ENCODE assay signal across 15 cellular contexts in genomic region chr5:124670672-124671592, GRCh38.
DNase-seq lines count a peak whose midpoint lies in the region; TF ChIP-seq lines count a peak whose summit lies in the region.
"Had no signal": no experiment of that assay in that cellular context is flagged by ENCODE, and none has a peak within 500 bp of the region (broad histone marks: within the 10 kb centered on the region; RNA-seq: fewer than 3 reads in every experiment).

No MANE protein-coding gene starts in this region.

- TF ChIP-seq CTCF in neural crest cell (conservative IDR thresholded peaks at IDR 0.05): no peak

- no peaks in the 10 kb centered on the region for H3K9me3 ChIP-seq in HUES48 (ENCODE audit: control insufficient read depth, insufficient read depth, low read length)
- H3K9me3 ChIP-seq: ovary, spleen had no signal

- H3K27ac ChIP-seq in HUES48 (ENCODE audit: low read depth, low read length) (peak overlapping the region; percentile 29), cingulate gyrus (ENCODE audit: low read depth, low read length) (peak overlapping the region; percentile 23)
- H3K27ac ChIP-seq: spleen had no signal

- peaks cover 4% of the 10 kb centered on the region for H3K36me3 Mint-ChIP-seq in neural crest cell (ENCODE audit: low read depth)
- H3K36me3 Mint-ChIP-seq: activated naive CD4-positive, alpha-beta T cell treated with anti-CD3 and anti-CD28 coated beads, Interleukin-2, amount 50 U/mL, for 24 hours; CD4-positive, CD25-positive, alpha-beta regulatory T cell had no signal

- H3K4me1 ChIP-seq in HUES48 (ENCODE audit: control insufficient read depth, insufficient read depth, low read length): peaks cover 70% of the 10 kb centered on the region

- H3K4me1 Mint-ChIP-seq in neural crest cell: peaks cover 78% of the 10 kb centered on the region
- H3K4me1 Mint-ChIP-seq: activated naive CD4-positive, alpha-beta T cell treated with anti-CD3 and anti-CD28 coated beads, Interleukin-2, amount 50 U/mL, for 24 hours; CD4-positive, CD25-positive, alpha-beta regulatory T cell had no signal

- H3K9ac ChIP-seq in HUES48 (ENCODE audit: low read depth, low read length): no peak overlapping the region

- no peak overlapping the region for H3K4me3 ChIP-seq in HUES48 (ENCODE audit: low read depth, low read length)
- H3K4me3 ChIP-seq: ovary, spleen had no signal

- no peaks in the 10 kb centered on the region for H3K27me3 ChIP-seq in HUES48 (ENCODE audit: control insufficient read depth, insufficient read depth, low read length)
- H3K27me3 ChIP-seq: ovary, spleen had no signal

- H3K27ac Mint-ChIP-seq in neural crest cell (ENCODE audit: unreplicated experiment): peak overlapping the region; percentile 12
- H3K27ac Mint-ChIP-seq: activated naive CD4-positive, alpha-beta T cell treated with anti-CD3 and anti-CD28 coated beads, Interleukin-2, amount 50 U/mL, for 24 hours; CD4-positive, CD25-positive, alpha-beta regulatory T cell had no signal

- no peaks in the 10 kb centered on the region for H3K36me3 ChIP-seq in HUES48 (ENCODE audit: control insufficient read depth, insufficient read depth, low read length)
- H3K36me3 ChIP-seq: ovary, spleen had no signal

- peak overlapping the region; percentile 56 for H3K4me3 Mint-ChIP-seq in neural crest cell
- H3K4me3 Mint-ChIP-seq: activated naive CD4-positive, alpha-beta T cell treated with anti-CD3 and anti-CD28 coated beads, Interleukin-2, amount 50 U/mL, for 24 hours; CD4-positive, CD25-positive, alpha-beta regulatory T cell had no signal

- H3K9me3 Mint-ChIP-seq in neural crest cell: no peaks in the 10 kb centered on the region
- H3K9me3 Mint-ChIP-seq: activated naive CD4-positive, alpha-beta T cell treated with anti-CD3 and anti-CD28 coated beads, Interleukin-2, amount 50 U/mL, for 24 hours had no signal

- H3K27me3 Mint-ChIP-seq in neural crest cell (ENCODE audit: low read depth): no peaks in the 10 kb centered on the region

- peak; percentile 81 for DNase-seq in NCI-H2227 (lab: John Stamatoyannopoulos, UW; ENCODE audit: unreplicated experiment)
- no peak for DNase-seq in neural crest cell (ENCODE audit: low read depth, low spot score)
- DNase-seq in activated CD4-positive, alpha-beta T cell treated with anti-CD3 and anti-CD28 coated beads for 48 hours: no peak
- DNase-seq in activated gamma-delta T cell treated with Interleukin-2 at 50 U/mL for 16 hours: no peak
- DNase-seq in hepatic stellate cell (ENCODE audit: low spot score): no peak
- no peak for DNase-seq in stimulated activated CD4-positive, alpha-beta T cell treated with anti-CD3 and anti-CD28 coated beads, Interleukin-4, amount 100 ng/mL, for 1 hour
- DNase-seq: activated CD4-positive, CD25-positive, alpha-beta regulatory T cell treated with anti-CD3 and anti-CD28 coated beads, Interleukin-2, amount 50 U/mL, for 72 hours; activated CD8-positive, alpha-beta memory T cell treated with anti-CD3 and anti-CD28 coated beads, Interleukin-2, amount 50 U/mL, for 4 hours; CD4-positive, CD25-positive, alpha-beta regulatory T cell; GDM1; ovary; spleen had no signal
